In genomic region chr4:128387600-128388351, GRCh38 we compare ENCODE assay signal across 10 cellular contexts.
DNase-seq lines count a peak whose midpoint lies in the region; ATAC-seq and TF ChIP-seq lines count a peak whose summit lies in the region.
"Had no signal": no experiment of that assay in that cellular context is flagged by ENCODE, and none has a peak within 500 bp of the region (broad histone marks: within the 10 kb centered on the region; RNA-seq: fewer than 3 reads in every experiment).

No MANE protein-coding gene starts in this region.

- no peaks in the 10 kb centered on the region for H3K36me3 ChIP-seq in right atrium auricular region
- H3K36me3 ChIP-seq in BE2C = no peaks in the 10 kb centered on the region
- H3K36me3 ChIP-seq in right lobe of liver = no peaks in the 10 kb centered on the region

- H3K4me3 ChIP-seq in right atrium auricular region = no peak overlapping the region
- H3K4me3 ChIP-seq in BE2C (ENCODE audit: low read depth, low read length) = no peak overlapping the region
- no peak overlapping the region for H3K4me3 ChIP-seq in right lobe of liver

- H3K27me3 ChIP-seq in right atrium auricular region (no peaks in the 10 kb centered on the region), BE2C (no peaks in the 10 kb centered on the region), right lobe of liver (no peaks in the 10 kb centered on the region)

- no peak for DNase-seq in right atrium auricular region (ENCODE audit: low spot score)
- no peak for DNase-seq in Right ventricle myocardium superior
- no peak for DNase-seq in caudate nucleus (lab: John Stamatoyannopoulos, UW)
- peak; percentile 77 for DNase-seq in myocyte (ENCODE audit: low read depth)
- no peak for DNase-seq in BE2C
- no peak for DNase-seq in NCI-H510A (lab: John Stamatoyannopoulos, UW)
- no peak for DNase-seq in right lobe of liver
- DNase-seq: activated T-cell treated with anti-CD3 and anti-CD28 coated beads, Interleukin-2, amount 50 U/mL, for 1 hour; effector CD4-positive, alpha-beta T cell had no signal

- TF ChIP-seq CTCF in right atrium auricular region (IDR thresholded peaks at IDR 0.05) = no peak
- no peak for TF ChIP-seq CTCF in BE2C (IDR thresholded peaks at IDR 0.05; ENCODE audit: low read depth, low read length)
- TF ChIP-seq CTCF in right lobe of liver (IDR thresholded peaks at IDR 0.05) = no peak

- intact Hi-C loops in Right ventricle myocardium superior (cut with DNase I) = no loop called here
- intact Hi-C loops in right lobe of liver (cut with DNase I) = no loop called here

- H3K4me1 ChIP-seq in right atrium auricular region (peaks cover 0 to 33% of the 10 kb centered on the region in 2 donors), BE2C (peaks cover 36% of the 10 kb centered on the region), right lobe of liver (no peaks in the 10 kb centered on the region)

- 78% methylated on average over 1 of the region's 2 CpGs for WGBS in right lobe of liver (ENCODE audit: insufficient coverage, low coverage, low lambda C conversion rate, missing lambda C conversion rate)

- TF ChIP-seq POLR2A in right lobe of liver (IDR thresholded peaks at IDR 0.05) = no peak

- no peaks in the 10 kb centered on the region for H3K9me3 ChIP-seq in right atrium auricular region
- H3K9me3 ChIP-seq in BE2C = no peaks in the 10 kb centered on the region
- no peaks in the 10 kb centered on the region for H3K9me3 ChIP-seq in right lobe of liver

- H3K27ac ChIP-seq in right atrium auricular region = peak overlapping the region; percentile 76 to 94
- peak overlapping the region; percentile 82 for H3K27ac ChIP-seq in caudate nucleus (ENCODE audit: low read depth, low read length)
- H3K27ac ChIP-seq in right lobe of liver = peak overlapping the region in 1 of 3 donors; percentile 40

- ATAC-seq in Right ventricle myocardium superior (ENCODE audit: poor library complexity) (no peak), HG03108 (IDR thresholded peaks at IDR 0.05; ENCODE audit: unreplicated experiment) (no peak), right lobe of liver (no peak)
